ENCODE assay signal across 1 cellular context in genomic region chr17:82103588-82104451, GRCh38.
TF ChIP-seq lines count a peak whose summit lies in the region.

No MANE protein-coding gene starts in this region.

TF ChIP-seq in K562, 482 proteins besides CTCF, POLR2A, EP300 and RAD21 (continued from another document and continues in another):
- no peak for TF ChIP-seq ELK1 (CRISPR knock-in tag; IDR thresholded peaks at IDR 0.05)
- TF ChIP-seq SOX6 (IDR thresholded peaks at IDR 0.05) = no peak
- TF ChIP-seq FOXJ2 (tag; IDR thresholded peaks at IDR 0.05) = no peak
- TF ChIP-seq L3MBTL2 (IDR thresholded peaks at IDR 0.05) = peak; percentile 62
- TF ChIP-seq HDAC1 (IDR thresholded peaks at IDR 0.05) = no peak
- TF ChIP-seq ZBTB9 (CRISPR knock-in tag; IDR thresholded peaks at IDR 0.05) = 0 out of 2 replicates have a peak, but pooled peaks have one; percentile 27
- TF ChIP-seq GABPB2 (CRISPR knock-in tag; conservative IDR thresholded peaks at IDR 0.05) = no peak
- no peak for TF ChIP-seq JUNB (CRISPR knock-in tag; conservative IDR thresholded peaks at IDR 0.05)
- TF ChIP-seq ZNF277 (CRISPR knock-in tag; IDR thresholded peaks at IDR 0.05; ENCODE audit: borderline replicate concordance) = no peak
- TF ChIP-seq ZNF77 (CRISPR knock-in tag; IDR thresholded peaks at IDR 0.05) = no peak
- no peak for TF ChIP-seq ZNF76 (CRISPR knock-in tag; IDR thresholded peaks at IDR 0.05; ENCODE audit: borderline replicate concordance)
- no peak for TF ChIP-seq ZNF384 (IDR thresholded peaks at IDR 0.05; ENCODE audit: low read depth, low read length)
- TF ChIP-seq TCF15 (CRISPR knock-in tag; IDR thresholded peaks at IDR 0.05) = no peak
- no peak for TF ChIP-seq ZSCAN32 (CRISPR knock-in tag; IDR thresholded peaks at IDR 0.05)
- TF ChIP-seq LARP7 (IDR thresholded peaks at IDR 0.05) = no peak
- TF ChIP-seq MYBL2 (IDR thresholded peaks at IDR 0.05; ENCODE audit: low read depth) = no peak
- TF ChIP-seq MYBL2 (CRISPR knock-in tag; IDR thresholded peaks at IDR 0.05; ENCODE audit: borderline replicate concordance) = no peak
- TF ChIP-seq PHB (CRISPR knock-in tag; IDR thresholded peaks at IDR 0.05) = no peak
- TF ChIP-seq CREB3L1 (IDR thresholded peaks at IDR 0.05; ENCODE audit: borderline replicate concordance, low read depth) = no peak
- no peak for TF ChIP-seq KDM5B (IDR thresholded peaks at IDR 0.05; ENCODE audit: insufficient replicate concordance, low read depth, low read length)
- TF ChIP-seq ZNF609 (CRISPR knock-in tag; IDR thresholded peaks at IDR 0.05; ENCODE audit: borderline replicate concordance) = no peak
- no peak for TF ChIP-seq ZNF444 (CRISPR knock-in tag; IDR thresholded peaks at IDR 0.05)
- no peak for TF ChIP-seq ZNF449 (CRISPR knock-in tag; IDR thresholded peaks at IDR 0.05)
- peak; percentile 49; the same call in 1 of the 2 replicates for TF ChIP-seq ZNF592 (IDR thresholded peaks at IDR 0.05)
- no peak for TF ChIP-seq UBTF (IDR thresholded peaks at IDR 0.05; ENCODE audit: borderline replicate concordance in 1 of 2, low read depth in 2 of 2, low read length in 2 of 2)
- no peak for TF ChIP-seq FUS (optimal IDR thresholded peaks at IDR 0.05; ENCODE audit: low read depth, low read length)
- TF ChIP-seq ZNF764 (CRISPR knock-in tag; IDR thresholded peaks at IDR 0.05; ENCODE audit: low read depth) = no peak
- no peak for TF ChIP-seq ZNF143 (CRISPR knock-in tag; IDR thresholded peaks at IDR 0.05)
- TF ChIP-seq NUFIP1 (IDR thresholded peaks at IDR 0.05; ENCODE audit: partially characterized antibody) = no peak
- peak; percentile 30; the same call in 1 of the 2 replicates for TF ChIP-seq DPF2 (IDR thresholded peaks at IDR 0.05)
- no peak for TF ChIP-seq PCBP2 (IDR thresholded peaks at IDR 0.05; ENCODE audit: low read depth, low read length, poor library complexity, severe bottlenecking)
- TF ChIP-seq RBBP5 (IDR thresholded peaks at IDR 0.05; ENCODE audit: borderline replicate concordance, insufficient read depth, low read length, poor library complexity, severe bottlenecking) = peak; percentile 20
- no peak for TF ChIP-seq ZNF23 (CRISPR knock-in tag; IDR thresholded peaks at IDR 0.05)
- TF ChIP-seq JUND (IDR thresholded peaks at IDR 0.05; ENCODE audit: borderline replicate concordance, low read depth, low read length) = 0 out of 2 replicates have a peak, but pooled peaks have one; percentile 5
- peak; percentile 17; the same call in 1 of the 3 replicates for TF ChIP-seq JUND (tag; IDR thresholded peaks at IDR 0.05; ENCODE audit: borderline replicate concordance, low read depth, low read length)
- TF ChIP-seq BRD4 (IDR thresholded peaks at IDR 0.05) = no peak
- TF ChIP-seq FOS (IDR thresholded peaks at IDR 0.05; ENCODE audit: extremely low read depth, insufficient read length) = no peak
- no peak for TF ChIP-seq GTF2E2 (tag; IDR thresholded peaks at IDR 0.05)
- TF ChIP-seq SNIP1 (IDR thresholded peaks at IDR 0.05; ENCODE audit: low read depth) = no peak
- TF ChIP-seq ZC3H11A (IDR thresholded peaks at IDR 0.05; ENCODE audit: low read depth, low read length) = no peak
- no peak for TF ChIP-seq ZBTB34 (CRISPR knock-in tag; IDR thresholded peaks at IDR 0.05)
- no peak for TF ChIP-seq ATF4 (CRISPR knock-in tag; IDR thresholded peaks at IDR 0.05)
- TF ChIP-seq YBX1 (IDR thresholded peaks at IDR 0.05) = no peak
